8 cellular contexts compared by ENCODE assay signal in the genomic region with DNA sequence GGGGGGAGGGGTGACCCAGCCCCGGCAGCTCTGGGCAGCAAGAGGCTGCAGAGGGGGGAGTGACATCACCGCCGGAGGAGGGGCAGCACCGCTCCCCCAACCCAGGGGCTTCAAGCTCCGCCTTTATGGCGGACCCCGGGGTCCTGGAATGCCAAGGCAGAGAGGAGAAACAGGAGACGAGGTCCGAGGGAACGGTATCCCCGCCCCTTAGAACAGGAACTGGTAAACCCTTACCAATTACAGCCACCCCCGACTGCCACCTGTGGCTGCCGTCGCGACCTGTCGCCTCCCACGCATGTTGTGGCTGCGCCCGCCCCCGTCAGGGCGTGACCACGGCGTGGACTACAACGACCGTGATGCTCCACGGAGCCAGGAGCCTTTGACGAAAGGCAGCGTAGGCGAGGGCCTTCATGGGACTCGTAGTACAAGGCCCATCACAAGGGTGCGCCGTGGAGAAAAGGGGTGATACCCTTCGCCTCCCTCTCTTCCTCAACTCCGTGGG. TPM values are rescaled to one million over a fixed set of nuclear protein-coding genes. Genes with fewer than 3 reads are reported as not detected.
A peak's percentile ranks its signal among the peaks of the same experiment; 100 is the strongest.
DNase-seq lines count a peak whose midpoint lies in the region; ATAC-seq and TF ChIP-seq lines count a peak whose summit lies in the region.

No MANE protein-coding gene starts in this region.

- peaks cover 7% of the 10 kb centered on the region for H3K27me3 ChIP-seq in HAP-1 (ENCODE audit: low read depth)

- DNase-seq in HAP-1 (ENCODE audit: low spot score in 2 of 2), result peak; percentile 37 to 73
- DNase-seq in NCI-H1105 treated with DMSO at 0.1 percent for 48 hours (lab: John Stamatoyannopoulos, UW), result peak; percentile 94
- DNase-seq in WTC11 (ENCODE audit: low spot score), result peak; percentile 94
- peak; percentile 85 to 87 for DNase-seq in cardiac fibroblast (ENCODE audit: low read depth in 2 of 2)
- DNase-seq in islet precursor cell, result peak; percentile 99
- peak; percentile 88 to 92 for DNase-seq in stimulated activated CD4-positive, alpha-beta T cell treated with anti-CD3 and anti-CD28 coated beads, Interleukin-12 subunit alpha, Interleukin-12 subunit beta, amount 100 ng/mL, for 24 hours (ENCODE audit: low read depth in 2 of 2)
- DNase-seq in AG08395 (ENCODE audit: low spot score), result no peak

- H3K9ac ChIP-seq in ES-I3 (ENCODE audit: low read depth, low read length), result peak overlapping the region; percentile 82

- in situ Hi-C loops in HAP-1 (cut with MboI; ENCODE audit: low sequenced_read_pairs), result no loop called here

- H3K4me3 Mint-ChIP-seq in WTC11, result peak overlapping the region; percentile 94

- H3K36me3 ChIP-seq in ES-I3 (ENCODE audit: insufficient read depth, low read length), result no peaks in the 10 kb centered on the region
- H3K36me3 ChIP-seq in HAP-1 (replicated peaks), result no peaks in the 10 kb centered on the region

- H3K9me3 ChIP-seq in ES-I3 (ENCODE audit: control insufficient read depth, insufficient read depth, low read length) (no peaks in the 10 kb centered on the region), HAP-1 (no peaks in the 10 kb centered on the region; the same call in 1 of the 2 replicates)

- no peak for TF ChIP-seq CTCF in WTC11 (IDR thresholded peaks at IDR 0.05)
- TF ChIP-seq CTCF in cardiac fibroblast (IDR thresholded peaks at IDR 0.05; ENCODE audit: low read depth, low read length), result no peak

- peak; percentile 31 for ATAC-seq in WTC11

- peak overlapping the region; percentile 99 for H3K27ac Mint-ChIP-seq in WTC11

- H3K27me3 Mint-ChIP-seq in WTC11 (ENCODE audit: low read depth), result peaks cover 34% of the 10 kb centered on the region

- POLR2A ChIA-PET in WTC11 (lab: Charles Lee), result interaction anchor here (0.6 to 2.2 kb wide), 10 partner anchors 13 to 404 kb away, joined by 3 to 12 read pairs (median 4); a partner anchor contains a TSS

- peaks cover 39% of the 10 kb centered on the region for H3K4me1 Mint-ChIP-seq in WTC11

- H3K9me3 Mint-ChIP-seq in WTC11, result no peaks in the 10 kb centered on the region

- CTCF ChIA-PET in WTC11 (lab: Charles Lee), result interaction anchor here (0.5 to 2.5 kb wide), 14 partner anchors 17 to 404 kb away, joined by 3 to 13 read pairs (median 4); a partner anchor contains a TSS

- peaks cover 12% of the 10 kb centered on the region; the same call in 1 of the 2 replicates for H3K4me1 ChIP-seq in ES-I3 (ENCODE audit: insufficient read depth, low read length)
- H3K4me1 ChIP-seq in HAP-1, result peaks cover 11% of the 10 kb centered on the region

- H3K4me3 ChIP-seq in HAP-1 (peak overlapping the region; percentile 26), cardiac fibroblast (replicated peaks in 1 of 2; ENCODE audit: low read depth in 2 of 2, low read length in 2 of 2) (peak overlapping the region; percentile 44 to 45)

- peaks cover 5% of the 10 kb centered on the region for H3K36me3 Mint-ChIP-seq in WTC11

TF ChIP-seq in WTC11, 78 proteins besides CTCF, POLR2A, EP300 and RAD21 (continues in another document):
- TF ChIP-seq SP1 (CRISPR knock-in tag; conservative IDR thresholded peaks at IDR 0.05) (peak; percentile 89), ZNF423 (CRISPR knock-in tag; IDR thresholded peaks at IDR 0.05) (no peak), CREM (CRISPR knock-in tag; IDR thresholded peaks at IDR 0.05) (peak; percentile 54; the same call in 1 of the 2 replicates), FOXP1 (CRISPR knock-in tag; IDR thresholded peaks at IDR 0.05; ENCODE audit: borderline replicate concordance) (no peak), ELF4 (CRISPR knock-in tag; IDR thresholded peaks at IDR 0.05; ENCODE audit: low read depth) (no peak), ETV6 (CRISPR knock-in tag; IDR thresholded peaks at IDR 0.05) (no peak; the same call in 1 of the 2 replicates), NFATC4 (CRISPR knock-in tag; IDR thresholded peaks at IDR 0.05) (no peak), ZNF219 (CRISPR knock-in tag; IDR thresholded peaks at IDR 0.05; ENCODE audit: borderline replicate concordance) (no peak), GABPB1 (CRISPR knock-in tag; IDR thresholded peaks at IDR 0.05) (no peak), TEAD1 (CRISPR knock-in tag; IDR thresholded peaks at IDR 0.05) (no peak; the same call in 1 of the 2 replicates), ZNF317 (CRISPR knock-in tag; IDR thresholded peaks at IDR 0.05; ENCODE audit: borderline replicate concordance, low read depth) (no peak), ZNF121 (CRISPR knock-in tag; IDR thresholded peaks at IDR 0.05) (no peak), OVOL2 (CRISPR knock-in tag; IDR thresholded peaks at IDR 0.05; ENCODE audit: borderline replicate concordance) (no peak), ZNF416 (CRISPR knock-in tag; IDR thresholded peaks at IDR 0.05) (no peak)
- TF ChIP-seq, protein P1, sequence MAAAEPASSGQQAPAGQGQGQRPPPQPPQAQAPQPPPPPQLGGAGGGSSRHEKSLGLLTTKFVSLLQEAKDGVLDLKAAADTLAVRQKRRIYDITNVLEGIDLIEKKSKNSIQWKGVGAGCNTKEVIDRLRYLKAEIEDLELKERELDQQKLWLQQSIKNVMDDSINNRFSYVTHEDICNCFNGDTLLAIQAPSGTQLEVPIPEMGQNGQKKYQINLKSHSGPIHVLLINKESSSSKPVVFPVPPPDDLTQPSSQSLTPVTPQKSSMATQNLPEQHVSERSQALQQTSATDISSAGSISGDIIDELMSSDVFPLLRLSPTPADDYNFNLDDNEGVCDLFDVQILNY (CRISPR knock-in tag; IDR thresholded peaks at IDR 0.05), result 0 out of 2 replicates have a peak, but pooled peaks have one; percentile 24
- TF ChIP-seq, protein P2, sequence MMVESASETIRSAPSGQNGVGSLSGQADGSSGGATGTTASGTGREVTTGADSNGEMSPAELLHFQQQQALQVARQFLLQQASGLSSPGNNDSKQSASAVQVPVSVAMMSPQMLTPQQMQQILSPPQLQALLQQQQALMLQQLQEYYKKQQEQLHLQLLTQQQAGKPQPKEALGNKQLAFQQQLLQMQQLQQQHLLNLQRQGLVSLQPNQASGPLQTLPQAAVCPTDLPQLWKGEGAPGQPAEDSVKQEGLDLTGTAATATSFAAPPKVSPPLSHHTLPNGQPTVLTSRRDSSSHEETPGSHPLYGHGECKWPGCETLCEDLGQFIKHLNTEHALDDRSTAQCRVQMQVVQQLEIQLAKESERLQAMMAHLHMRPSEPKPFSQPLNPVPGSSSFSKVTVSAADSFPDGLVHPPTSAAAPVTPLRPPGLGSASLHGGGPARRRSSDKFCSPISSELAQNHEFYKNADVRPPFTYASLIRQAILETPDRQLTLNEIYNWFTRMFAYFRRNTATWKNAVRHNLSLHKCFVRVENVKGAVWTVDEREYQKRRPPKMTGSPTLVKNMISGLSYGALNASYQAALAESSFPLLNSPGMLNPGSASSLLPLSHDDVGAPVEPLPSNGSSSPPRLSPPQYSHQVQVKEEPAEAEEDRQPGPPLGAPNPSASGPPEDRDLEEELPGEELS (CRISPR knock-in tag; IDR thresholded peaks at IDR 0.05), result peak; percentile 60; the same call in 1 of the 2 replicates
- TF ChIP-seq, protein P3, sequence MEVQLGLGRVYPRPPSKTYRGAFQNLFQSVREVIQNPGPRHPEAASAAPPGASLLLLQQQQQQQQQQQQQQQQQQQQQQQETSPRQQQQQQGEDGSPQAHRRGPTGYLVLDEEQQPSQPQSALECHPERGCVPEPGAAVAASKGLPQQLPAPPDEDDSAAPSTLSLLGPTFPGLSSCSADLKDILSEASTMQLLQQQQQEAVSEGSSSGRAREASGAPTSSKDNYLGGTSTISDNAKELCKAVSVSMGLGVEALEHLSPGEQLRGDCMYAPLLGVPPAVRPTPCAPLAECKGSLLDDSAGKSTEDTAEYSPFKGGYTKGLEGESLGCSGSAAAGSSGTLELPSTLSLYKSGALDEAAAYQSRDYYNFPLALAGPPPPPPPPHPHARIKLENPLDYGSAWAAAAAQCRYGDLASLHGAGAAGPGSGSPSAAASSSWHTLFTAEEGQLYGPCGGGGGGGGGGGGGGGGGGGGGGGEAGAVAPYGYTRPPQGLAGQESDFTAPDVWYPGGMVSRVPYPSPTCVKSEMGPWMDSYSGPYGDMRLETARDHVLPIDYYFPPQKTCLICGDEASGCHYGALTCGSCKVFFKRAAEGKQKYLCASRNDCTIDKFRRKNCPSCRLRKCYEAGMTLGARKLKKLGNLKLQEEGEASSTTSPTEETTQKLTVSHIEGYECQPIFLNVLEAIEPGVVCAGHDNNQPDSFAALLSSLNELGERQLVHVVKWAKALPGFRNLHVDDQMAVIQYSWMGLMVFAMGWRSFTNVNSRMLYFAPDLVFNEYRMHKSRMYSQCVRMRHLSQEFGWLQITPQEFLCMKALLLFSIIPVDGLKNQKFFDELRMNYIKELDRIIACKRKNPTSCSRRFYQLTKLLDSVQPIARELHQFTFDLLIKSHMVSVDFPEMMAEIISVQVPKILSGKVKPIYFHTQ (CRISPR knock-in tag; IDR thresholded peaks at IDR 0.05), result no peak
- TF ChIP-seq, protein P4, sequence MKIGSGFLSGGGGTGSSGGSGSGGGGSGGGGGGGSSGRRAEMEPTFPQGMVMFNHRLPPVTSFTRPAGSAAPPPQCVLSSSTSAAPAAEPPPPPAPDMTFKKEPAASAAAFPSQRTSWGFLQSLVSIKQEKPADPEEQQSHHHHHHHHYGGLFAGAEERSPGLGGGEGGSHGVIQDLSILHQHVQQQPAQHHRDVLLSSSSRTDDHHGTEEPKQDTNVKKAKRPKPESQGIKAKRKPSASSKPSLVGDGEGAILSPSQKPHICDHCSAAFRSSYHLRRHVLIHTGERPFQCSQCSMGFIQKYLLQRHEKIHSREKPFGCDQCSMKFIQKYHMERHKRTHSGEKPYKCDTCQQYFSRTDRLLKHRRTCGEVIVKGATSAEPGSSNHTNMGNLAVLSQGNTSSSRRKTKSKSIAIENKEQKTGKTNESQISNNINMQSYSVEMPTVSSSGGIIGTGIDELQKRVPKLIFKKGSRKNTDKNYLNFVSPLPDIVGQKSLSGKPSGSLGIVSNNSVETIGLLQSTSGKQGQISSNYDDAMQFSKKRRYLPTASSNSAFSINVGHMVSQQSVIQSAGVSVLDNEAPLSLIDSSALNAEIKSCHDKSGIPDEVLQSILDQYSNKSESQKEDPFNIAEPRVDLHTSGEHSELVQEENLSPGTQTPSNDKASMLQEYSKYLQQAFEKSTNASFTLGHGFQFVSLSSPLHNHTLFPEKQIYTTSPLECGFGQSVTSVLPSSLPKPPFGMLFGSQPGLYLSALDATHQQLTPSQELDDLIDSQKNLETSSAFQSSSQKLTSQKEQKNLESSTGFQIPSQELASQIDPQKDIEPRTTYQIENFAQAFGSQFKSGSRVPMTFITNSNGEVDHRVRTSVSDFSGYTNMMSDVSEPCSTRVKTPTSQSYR (CRISPR knock-in tag; IDR thresholded peaks at IDR 0.05), result peak; percentile 87; the same call in 1 of the 2 replicates

RNA-seq across cellular contexts. Expression of a gene that starts 4.1 kb away (rescaled TPM):
- total RNA-seq in WTC11 (2021), result 8.5 to 10.1 TPM (median 10.0 TPM) in 3 replicates

RNA-seq across cellular contexts. Expression of a gene that starts 32.2 kb away (rescaled TPM):
- 2.4 to 3.1 TPM (median 2.7 TPM) in 3 replicates for total RNA-seq in WTC11 (2021)

RNA-seq across cellular contexts. Expression of a gene that starts 43.0 kb away (rescaled TPM):
- total RNA-seq in WTC11 (2021), result 40.5 to 45.8 TPM (median 41.0 TPM) in 3 replicates

RNA-seq across cellular contexts. Expression of a gene that starts 50.9 kb away (rescaled TPM):
- total RNA-seq in WTC11 (2021), result 163 to 179 TPM (median 178 TPM) in 3 replicates
